Comparison of ENCODE assay signal across 21 cellular contexts in the genomic region with DNA sequence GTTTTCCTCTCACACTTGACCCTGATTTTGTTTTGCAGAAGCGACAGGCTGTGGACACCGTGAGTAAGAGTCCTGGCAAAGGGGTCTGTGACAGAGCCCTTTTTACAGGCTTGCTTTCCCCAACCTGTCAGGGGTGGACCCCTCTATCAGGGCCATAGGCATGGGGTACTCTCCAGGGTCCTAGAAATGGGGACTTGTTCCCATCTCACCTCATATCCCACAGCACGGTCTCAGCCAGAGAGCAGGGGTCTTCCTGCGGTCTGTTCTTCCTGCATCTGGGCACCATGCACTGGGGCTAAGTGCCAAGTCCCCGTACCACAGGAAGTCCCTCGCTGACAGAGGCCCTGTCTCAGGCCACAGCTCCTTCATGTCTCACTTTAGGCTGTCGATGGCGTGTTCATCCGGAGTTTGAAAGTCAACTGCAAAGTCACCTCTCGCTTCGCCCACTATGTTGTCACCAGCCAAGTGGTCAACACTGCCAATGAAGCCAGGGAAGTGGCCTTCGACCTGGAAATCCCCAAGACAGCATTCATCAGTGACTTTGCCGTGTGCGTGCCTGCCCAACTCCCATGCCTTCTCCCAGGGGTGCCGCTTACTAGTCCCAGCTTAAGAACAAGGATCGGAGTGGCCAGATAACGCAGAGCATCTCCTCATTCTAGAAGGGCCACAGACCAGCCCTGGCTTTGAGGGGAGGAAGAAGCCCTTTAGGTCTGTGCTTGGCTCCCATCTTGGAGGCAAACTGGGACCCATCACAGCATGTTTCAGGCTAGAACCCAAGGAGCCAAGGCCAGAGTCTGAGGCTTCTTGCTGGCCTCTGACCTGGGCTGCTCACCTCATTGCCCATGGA. TPM values are rescaled to one million over a fixed set of nuclear protein-coding genes. Genes with fewer than 3 reads are reported as not detected.
DNase-seq lines count a peak whose midpoint lies in the region; ATAC-seq, FAIRE-seq and TF ChIP-seq lines count a peak whose summit lies in the region.
"Had no signal": no experiment of that assay in that cellular context is flagged by ENCODE, and none has a peak within 500 bp of the region (broad histone marks: within the 10 kb centered on the region; RNA-seq: fewer than 3 reads in every experiment).

No MANE protein-coding gene starts in this region.

- peaks cover 6% of the 10 kb centered on the region for H3K4me1 Mint-ChIP-seq in activated naive CD8-positive, alpha-beta T cell treated with anti-CD3 and anti-CD28 coated beads, Interleukin-2, amount 10 ng/mL, durations not matched to agents 7 days and 5 days
- H3K4me1 Mint-ChIP-seq in activated naive CD8-positive, alpha-beta T cell treated with anti-CD3 and anti-CD28 coated beads, Interleukin-2, amount 50 U/mL, for 24 hours = no peaks in the 10 kb centered on the region
- H3K4me1 Mint-ChIP-seq in naive B cell (peaks cover 16 to 26% (median 20%) of the 10 kb centered on the region in 3 donors), HFFc6 (ENCODE audit: low read depth) (no peaks in the 10 kb centered on the region)
- H3K4me1 Mint-ChIP-seq: nephron had no signal

- POLR2A ChIA-PET in activated naive CD8-positive, alpha-beta T cell treated with anti-CD3 and anti-CD28 coated beads, Interleukin-2, amount 10 ng/mL, durations not matched to agents 7 days and 5 days (lab: Charles Lee) = no interaction called here

- DNase-seq in activated naive CD8-positive, alpha-beta T cell treated with anti-CD3 and anti-CD28 coated beads, Interleukin-2, amount 10 ng/mL, durations not matched to agents 7 days and 5 days = peak; percentile 22
- DNase-seq in activated naive CD8-positive, alpha-beta T cell treated with anti-CD3 and anti-CD28 coated beads, Interleukin-2, amount 50 U/mL, for 24 hours = no peak
- DNase-seq in bronchial epithelial cell (ENCODE audit: low read depth) (no peak), naive B cell (no peak), thoracic aorta (ENCODE audit: low spot score) (peak; percentile 0), trophoblast cell (no peak), GM19240 (ENCODE audit: insufficient read length, low spot score) (no peak), HFFc6 (no peak)
- DNase-seq: ACHN; activated naive CD4-positive, alpha-beta T cell treated with anti-CD3 and anti-CD28 coated beads, Interleukin-2, amount 10 ng/mL, durations not matched to agents 7 days and 5 days; colonic mucosa; erythroblast; gastrocnemius medialis; mammary epithelial cell; MG63; NCI-H187 treated with DMSO at 0.1 percent for 48 hours; NCI-H526; SHP77 treated with DMSO at 0.1 percent for 48 hours; T-helper 2 cell had no signal

- H3K27ac ChIP-seq in thoracic aorta (no peak overlapping the region), trophoblast cell (ENCODE audit: low read depth, low read length) (no peak overlapping the region)
- H3K27ac ChIP-seq: colonic mucosa, gastrocnemius medialis had no signal

- H3K27ac Mint-ChIP-seq in activated naive CD8-positive, alpha-beta T cell treated with anti-CD3 and anti-CD28 coated beads, Interleukin-2, amount 10 ng/mL, durations not matched to agents 7 days and 5 days = no peak overlapping the region
- H3K27ac Mint-ChIP-seq in activated naive CD8-positive, alpha-beta T cell treated with anti-CD3 and anti-CD28 coated beads, Interleukin-2, amount 50 U/mL, for 24 hours = no peak overlapping the region
- H3K27ac Mint-ChIP-seq in naive B cell (peak overlapping the region in 5 of 6 donors; percentile 38 to 100 (median 98)), HFFc6 (no peak overlapping the region)
- H3K27ac Mint-ChIP-seq: activated naive CD4-positive, alpha-beta T cell treated with anti-CD3 and anti-CD28 coated beads, Interleukin-2, amount 10 ng/mL, durations not matched to agents 7 days and 5 days; nephron had no signal

- H3K4me3 Mint-ChIP-seq in activated naive CD8-positive, alpha-beta T cell treated with anti-CD3 and anti-CD28 coated beads, Interleukin-2, amount 10 ng/mL, durations not matched to agents 7 days and 5 days = no peak overlapping the region
- H3K4me3 Mint-ChIP-seq in activated naive CD8-positive, alpha-beta T cell treated with anti-CD3 and anti-CD28 coated beads, Interleukin-2, amount 50 U/mL, for 24 hours = no peak overlapping the region
- H3K4me3 Mint-ChIP-seq in naive B cell = peak overlapping the region in 1 of 8 donors; percentile 28
- no peak overlapping the region for H3K4me3 Mint-ChIP-seq in HFFc6
- H3K4me3 Mint-ChIP-seq: activated naive CD4-positive, alpha-beta T cell treated with anti-CD3 and anti-CD28 coated beads, Interleukin-2, amount 10 ng/mL, durations not matched to agents 7 days and 5 days; nephron had no signal

- H2AFZ ChIP-seq in trophoblast cell (ENCODE audit: insufficient read depth, low read length, poor library complexity) = no peak overlapping the region

- H3K4me3 ChIP-seq in bronchial epithelial cell (ENCODE audit: low read depth, low read length) = no peak overlapping the region
- H3K4me3 ChIP-seq in thoracic aorta = no peak overlapping the region
- H3K4me3 ChIP-seq in trophoblast cell (ENCODE audit: low read depth, low read length) = no peak overlapping the region
- H3K4me3 ChIP-seq: colonic mucosa, gastrocnemius medialis, MG63 had no signal

- no peak for ATAC-seq in activated naive CD8-positive, alpha-beta T cell treated with anti-CD3 and anti-CD28 coated beads, Interleukin-2, amount 10 ng/mL, durations not matched to agents 7 days and 5 days (ENCODE audit: low read depth)
- ATAC-seq in activated naive CD8-positive, alpha-beta T cell treated with anti-CD3 and anti-CD28 coated beads, Interleukin-2, amount 50 U/mL, for 24 hours = no peak
- ATAC-seq in naive B cell (ENCODE audit: low read depth in 2 of 2) (no peak), thoracic aorta (ENCODE audit: insufficient number of reproducible peaks, low FRiP score, low read depth) (no peak)
- ATAC-seq: gastrocnemius medialis had no signal

- no peak for TF ChIP-seq CTCF in bronchial epithelial cell (IDR thresholded peaks at IDR 0.05; ENCODE audit: insufficient read depth, low read length, severe bottlenecking)
- TF ChIP-seq CTCF in thoracic aorta (IDR thresholded peaks at IDR 0.05) = no peak
- no peak for TF ChIP-seq CTCF in HFFc6 (IDR thresholded peaks at IDR 0.05)

- no peak overlapping the region for H4K12ac ChIP-seq in trophoblast cell (ENCODE audit: low read depth, low read length)

- H3K79me1 ChIP-seq in trophoblast cell (ENCODE audit: low read length) = no peaks in the 10 kb centered on the region

- WGBS in trophoblast cell (ENCODE audit: extremely low coverage, insufficient coverage, insufficient read length) = no CpG with 5 or more reads among the region's 17 CpGs

- peaks cover 13% of the 10 kb centered on the region for H3K27me3 Mint-ChIP-seq in activated naive CD8-positive, alpha-beta T cell treated with anti-CD3 and anti-CD28 coated beads, Interleukin-2, amount 10 ng/mL, durations not matched to agents 7 days and 5 days
- H3K27me3 Mint-ChIP-seq in activated naive CD8-positive, alpha-beta T cell treated with anti-CD3 and anti-CD28 coated beads, Interleukin-2, amount 50 U/mL, for 24 hours = peaks cover 2% of the 10 kb centered on the region
- H3K27me3 Mint-ChIP-seq in naive B cell (no peaks in the 10 kb centered on the region), HFFc6 (ENCODE audit: insufficient read depth) (peaks cover 47% of the 10 kb centered on the region)

- no peak overlapping the region for H2BK12ac ChIP-seq in trophoblast cell (ENCODE audit: low read length)

- no peaks in the 10 kb centered on the region for H3K36me3 Mint-ChIP-seq in activated naive CD8-positive, alpha-beta T cell treated with anti-CD3 and anti-CD28 coated beads, Interleukin-2, amount 10 ng/mL, durations not matched to agents 7 days and 5 days
- H3K36me3 Mint-ChIP-seq in activated naive CD8-positive, alpha-beta T cell treated with anti-CD3 and anti-CD28 coated beads, Interleukin-2, amount 50 U/mL, for 24 hours (ENCODE audit: low read depth) = no peaks in the 10 kb centered on the region
- H3K36me3 Mint-ChIP-seq in naive B cell (no peaks in the 10 kb centered on the region), HFFc6 (ENCODE audit: low read depth) (no peaks in the 10 kb centered on the region)
- H3K36me3 Mint-ChIP-seq: activated naive CD4-positive, alpha-beta T cell treated with anti-CD3 and anti-CD28 coated beads, Interleukin-2, amount 10 ng/mL, durations not matched to agents 7 days and 5 days had no signal

- H3K23ac ChIP-seq in trophoblast cell (ENCODE audit: low read length) = no peak overlapping the region

- H3K27me3 ChIP-seq in bronchial epithelial cell (ENCODE audit: control insufficient read depth, insufficient read depth, low read length) (peaks cover 5% of the 10 kb centered on the region), thoracic aorta (replicated peaks; ENCODE audit: insufficient read depth) (no peaks in the 10 kb centered on the region), trophoblast cell (ENCODE audit: insufficient read depth, low read length) (no peaks in the 10 kb centered on the region)
- H3K27me3 ChIP-seq: colonic mucosa, gastrocnemius medialis, MG63 had no signal

- no peaks in the 10 kb centered on the region for H3K9me3 Mint-ChIP-seq in activated naive CD8-positive, alpha-beta T cell treated with anti-CD3 and anti-CD28 coated beads, Interleukin-2, amount 10 ng/mL, durations not matched to agents 7 days and 5 days
- no peaks in the 10 kb centered on the region for H3K9me3 Mint-ChIP-seq in activated naive CD8-positive, alpha-beta T cell treated with anti-CD3 and anti-CD28 coated beads, Interleukin-2, amount 50 U/mL, for 24 hours
- H3K9me3 Mint-ChIP-seq in naive B cell = no peaks in the 10 kb centered on the region
- H3K9me3 Mint-ChIP-seq in HFFc6 = no peaks in the 10 kb centered on the region
- H3K9me3 Mint-ChIP-seq: activated naive CD4-positive, alpha-beta T cell treated with anti-CD3 and anti-CD28 coated beads, Interleukin-2, amount 10 ng/mL, durations not matched to agents 7 days and 5 days; nephron had no signal

- peak; percentile 81 for FAIRE-seq in bronchial epithelial cell (lab: Jason Lieb, UNC)

- no peak overlapping the region for H2AK5ac ChIP-seq in trophoblast cell (ENCODE audit: low read length)

- H2BK120ac ChIP-seq in trophoblast cell (ENCODE audit: insufficient read depth, low read length, poor library complexity) = no peak overlapping the region

- H3K9me3 ChIP-seq in thoracic aorta (no peaks in the 10 kb centered on the region), trophoblast cell (ENCODE audit: insufficient read depth, low read depth, low read length) (no peaks in the 10 kb centered on the region)
- H3K9me3 ChIP-seq: colonic mucosa, gastrocnemius medialis, MG63 had no signal

- no peak overlapping the region for H3K4me2 ChIP-seq in trophoblast cell (ENCODE audit: low read length)

- no peak overlapping the region for H4K91ac ChIP-seq in trophoblast cell (ENCODE audit: low read depth, low read length)

- no peak overlapping the region for H3K9ac ChIP-seq in trophoblast cell (ENCODE audit: low read length)

- H2BK5ac ChIP-seq in trophoblast cell (ENCODE audit: low read depth, low read length, poor library complexity) = no peak overlapping the region

- H3K18ac ChIP-seq in trophoblast cell (ENCODE audit: low read length) = no peak overlapping the region

- H3K36me3 ChIP-seq in bronchial epithelial cell (ENCODE audit: control insufficient read depth, insufficient read depth, low read length) (no peaks in the 10 kb centered on the region), thoracic aorta (no peaks in the 10 kb centered on the region), trophoblast cell (ENCODE audit: control insufficient read depth in 1 of 2, insufficient read depth in 2 of 2, low read length in 2 of 2) (no peaks in the 10 kb centered on the region)
- H3K36me3 ChIP-seq: colonic mucosa, gastrocnemius medialis, MG63 had no signal

- H3K14ac ChIP-seq in trophoblast cell (ENCODE audit: low read length) = no peak overlapping the region

- no peaks in the 10 kb centered on the region for H3K79me2 ChIP-seq in trophoblast cell (ENCODE audit: control insufficient read depth, insufficient read depth, low read length, poor library complexity)

- no peak overlapping the region for H3K4ac ChIP-seq in trophoblast cell (ENCODE audit: low read depth, low read length)

- no peak overlapping the region for H4K8ac ChIP-seq in trophoblast cell (ENCODE audit: low read depth, low read length)

- H3K4me1 ChIP-seq in thoracic aorta (ENCODE audit: control insufficient read depth in 1 of 2, low read depth in 2 of 2) (no peaks in the 10 kb centered on the region), trophoblast cell (ENCODE audit: control insufficient read depth in 1 of 2, insufficient read depth in 2 of 2, low read length in 2 of 2) (no peaks in the 10 kb centered on the region)
- H3K4me1 ChIP-seq: colonic mucosa, gastrocnemius medialis had no signal

RNA-seq across cellular contexts. Expression of gene ITIH1, which starts 0.8 kb away (rescaled TPM):
- not detected for total RNA-seq in activated naive CD8-positive, alpha-beta T cell treated with anti-CD3 and anti-CD28 coated beads, Interleukin-2, amount 10 ng/mL, durations not matched to agents 7 days and 5 days
- total RNA-seq in bronchial epithelial cell (not detected in 2 replicates), thoracic aorta (not detected)
- polyA plus RNA-seq in naive B cell (ENCODE audit: low read depth in 6 of 6) = 1 to 10 TPM in 2 of 6 donors, not detected in 4; 1.7 to 3.7 TPM
- polyA plus RNA-seq in trophoblast cell (2013) = 0.05 and 0.08 TPM in 2 replicates
- total RNA-seq in HFFc6 (2021; fragmentation: NEBNext Ultra II Directional; extraction: Animal tissue kit (Norgen Biotek cat#: 25700)) = not detected
- total RNA-seq: mammary epithelial cell, renal cortical epithelial cell had no signal
- polyA plus RNA-seq: mammary epithelial cell had no signal

RNA-seq across cellular contexts. Expression of gene NEK4, which starts 7.4 kb away (rescaled TPM):
- 10 to 100 TPM; 22.4 to 25.1 TPM for total RNA-seq in activated naive CD8-positive, alpha-beta T cell treated with anti-CD3 and anti-CD28 coated beads, Interleukin-2, amount 10 ng/mL, durations not matched to agents 7 days and 5 days
- total RNA-seq in bronchial epithelial cell (20.5 and 24.8 TPM in 2 replicates), thoracic aorta (10 to 100 TPM; 17.5 to 24.4 TPM)
- polyA plus RNA-seq in naive B cell (ENCODE audit: low read depth in 6 of 6) = 10 to 100 TPM in 4 of 6 donors, 1 to 10 TPM in 2; 8.9 to 24.8 (median 12.7) TPM
- polyA plus RNA-seq in trophoblast cell (2013) = 7.5 and 7.7 TPM in 2 replicates
- total RNA-seq in HFFc6 (2021; fragmentation: NEBNext Ultra II Directional; extraction: Animal tissue kit (Norgen Biotek cat#: 25700)) = 10 to 100 TPM; 19.9 to 25.0 (median 21.7) TPM

RNA-seq across cellular contexts. Expression of gene ITIH3, which starts 16.4 kb away (rescaled TPM):
- not detected for total RNA-seq in activated naive CD8-positive, alpha-beta T cell treated with anti-CD3 and anti-CD28 coated beads, Interleukin-2, amount 10 ng/mL, durations not matched to agents 7 days and 5 days
- total RNA-seq in bronchial epithelial cell (not detected in 2 replicates), thoracic aorta (10 to 100 TPM in 1 of 2 donors, 1 to 10 TPM in 1; 2.6 to 14.2 TPM)
- not detected for polyA plus RNA-seq in naive B cell (ENCODE audit: low read depth in 6 of 6)
- polyA plus RNA-seq in trophoblast cell (2013) = 0.14 and 0.24 TPM in 2 replicates
- total RNA-seq in HFFc6 (2021; fragmentation: NEBNext Ultra II Directional; extraction: Animal tissue kit (Norgen Biotek cat#: 25700)) = 1 to 10 TPM in 1 of 6 experiments, under 1 TPM in 5; 0.59 to 1.3 (median 0.70) TPM
- total RNA-seq: mammary epithelial cell, renal cortical epithelial cell had no signal
- polyA plus RNA-seq: mammary epithelial cell had no signal

RNA-seq across cellular contexts. Expression of gene ITIH4, which starts 52.3 kb away (rescaled TPM):
- 10 to 100 TPM; 29.2 to 30.7 TPM for total RNA-seq in activated naive CD8-positive, alpha-beta T cell treated with anti-CD3 and anti-CD28 coated beads, Interleukin-2, amount 10 ng/mL, durations not matched to agents 7 days and 5 days
- total RNA-seq in bronchial epithelial cell = 0.26 and 1.8 TPM in 2 replicates
- not detected for polyA plus RNA-seq in naive B cell (ENCODE audit: low read depth in 6 of 6)
- 10 to 100 TPM; 50.6 to 51.4 TPM for total RNA-seq in thoracic aorta
- polyA plus RNA-seq in trophoblast cell (2013) = 1.2 and 1.3 TPM in 2 replicates
- 1 to 10 TPM in 2 of 6 experiments, under 1 TPM in 4; 0.55 to 2.4 (median 0.79) TPM for total RNA-seq in HFFc6 (2021; fragmentation: NEBNext Ultra II Directional; extraction: Animal tissue kit (Norgen Biotek cat#: 25700))

RNA-seq across cellular contexts. Expression of gene MUSTN1, which starts 56.6 kb away (rescaled TPM):
- 1 to 10 TPM; 1.3 to 1.9 TPM for total RNA-seq in activated naive CD8-positive, alpha-beta T cell treated with anti-CD3 and anti-CD28 coated beads, Interleukin-2, amount 10 ng/mL, durations not matched to agents 7 days and 5 days
- total RNA-seq in bronchial epithelial cell (not detected in 2 replicates), thoracic aorta (10 to 100 TPM; 21.0 to 33.8 TPM)
- polyA plus RNA-seq in naive B cell (ENCODE audit: low read depth in 6 of 6) = under 1 TPM in 1 of 6 donors, not detected in 5; 0.76 TPM
- 0.78 and 0.96 TPM in 2 replicates for polyA plus RNA-seq in trophoblast cell (2013)
- total RNA-seq in HFFc6 (2021; fragmentation: NEBNext Ultra II Directional; extraction: Animal tissue kit (Norgen Biotek cat#: 25700)) = under 1 TPM in 1 of 6 experiments, not detected in 5; 0.39 TPM
- total RNA-seq: mammary epithelial cell, renal cortical epithelial cell had no signal

Comparison
In these comparisons a context has a peak if more than half of its experiments do, and no peak if none do; other contexts are left out.
1. DNase-seq: peak in activated naive CD8-positive, alpha-beta T cell treated with anti-CD3 and anti-CD28 coated beads, Interleukin-2, amount 10 ng/mL, durations not matched to agents 7 days and 5 days (single experiment) and thoracic aorta (single experiment); none in activated naive CD8-positive, alpha-beta T cell treated with anti-CD3 and anti-CD28 coated beads, Interleukin-2, amount 50 U/mL, for 24 hours (single experiment), bronchial epithelial cell (single experiment), naive B cell (single experiment), trophoblast cell (0 of 2), GM19240 (single experiment) and HFFc6 (single experiment).
2. H3K27ac Mint-ChIP-seq: peak in naive B cell (5 of 6); none in activated naive CD8-positive, alpha-beta T cell treated with anti-CD3 and anti-CD28 coated beads, Interleukin-2, amount 10 ng/mL, durations not matched to agents 7 days and 5 days (single experiment), activated naive CD8-positive, alpha-beta T cell treated with anti-CD3 and anti-CD28 coated beads, Interleukin-2, amount 50 U/mL, for 24 hours (single experiment) and HFFc6 (single experiment).